Comparison of ENCODE assay signal across 8 cellular contexts in genomic region chr7:44073664-44074348, GRCh38. TPM values are rescaled to one million over a fixed set of nuclear protein-coding genes. Genes with fewer than 3 reads are reported as not detected.
A peak's percentile ranks its signal among the peaks of the same experiment; 100 is the strongest.
DNase-seq lines count a peak whose midpoint lies in the region; ATAC-seq and TF ChIP-seq lines count a peak whose summit lies in the region.

No MANE protein-coding gene starts in this region.

- no peaks in the 10 kb centered on the region for H3K9me3 Mint-ChIP-seq in nephron progenitor cell

- peaks cover 39% of the 10 kb centered on the region for H3K36me3 Mint-ChIP-seq in nephron progenitor cell (ENCODE audit: low read depth)

- H3K4me3 Mint-ChIP-seq in nephron progenitor cell, result no peak overlapping the region

- peak; percentile 32 for DNase-seq in activated CD8-positive, alpha-beta memory T cell treated with anti-CD3 and anti-CD28 coated beads, Interleukin-2, amount 50 U/mL, for 1 hour (ENCODE audit: extremely low read depth)
- DNase-seq in globus pallidus (ENCODE audit: low spot score) (peak; percentile 77), putamen (ENCODE audit: low spot score) (peak; percentile 74), nephron progenitor cell (no peak), SK-N-DZ (ENCODE audit: low spot score) (no peak)

- ATAC-seq in GM18858 (IDR thresholded peaks at IDR 0.05; ENCODE audit: unreplicated experiment), result peak; percentile 71
- ATAC-seq in HG03354 (IDR thresholded peaks at IDR 0.05; ENCODE audit: poor library complexity, severe bottlenecking, unreplicated experiment), result peak; percentile 89
- no peak for ATAC-seq in GM21786 (IDR thresholded peaks at IDR 0.05; ENCODE audit: unreplicated experiment)

- no peak for TF ChIP-seq CTCF in nephron progenitor cell (IDR thresholded peaks at IDR 0.05)

- no peak overlapping the region for H3K27ac Mint-ChIP-seq in nephron progenitor cell

- peaks cover 25% of the 10 kb centered on the region for H3K4me1 Mint-ChIP-seq in nephron progenitor cell

- H3K27me3 Mint-ChIP-seq in nephron progenitor cell (ENCODE audit: low read depth, poor library complexity), result peaks cover 3% of the 10 kb centered on the region

RNA-seq across cellular contexts. Expression of gene PGAM2, which starts 8.4 kb away (rescaled TPM):
- 15.5 and 22.9 TPM in 2 replicates for polyA plus RNA-seq in SK-N-DZ (2014; cell fraction: cytosol; rRNA removed)
- polyA plus RNA-seq in SK-N-DZ (2014; cell fraction: nucleus; rRNA removed), result 6.3 and 12.6 TPM in 2 replicates

RNA-seq across cellular contexts. Expression of gene POLM, which starts 8.5 kb away (rescaled TPM):
- polyA plus RNA-seq in SK-N-DZ (2014; cell fraction: cytosol; rRNA removed), result 12.0 and 14.9 TPM in 2 replicates
- polyA plus RNA-seq in SK-N-DZ (2014; cell fraction: nucleus; rRNA removed), result 42.3 and 58.7 TPM in 2 replicates

RNA-seq across cellular contexts. Expression of gene DBNL, which starts 29.3 kb away (rescaled TPM):
- polyA plus RNA-seq in SK-N-DZ (2014; cell fraction: cytosol; rRNA removed), result 81.4 and 90.8 TPM in 2 replicates
- 75.7 and 85.6 TPM in 2 replicates for polyA plus RNA-seq in SK-N-DZ (2014; cell fraction: nucleus; rRNA removed)

RNA-seq across cellular contexts. Expression of gene AEBP1, which starts 30.3 kb away (rescaled TPM):
- polyA plus RNA-seq in SK-N-DZ (2014; cell fraction: cytosol; rRNA removed), result 7.9 and 10.0 TPM in 2 replicates
- polyA plus RNA-seq in SK-N-DZ (2014; cell fraction: nucleus; rRNA removed), result 55.9 and 111 TPM in 2 replicates

RNA-seq across cellular contexts. Expression of gene POLD2, which starts 49.5 kb away (rescaled TPM):
- 133 and 138 TPM in 2 replicates for polyA plus RNA-seq in SK-N-DZ (2014; cell fraction: cytosol; rRNA removed)
- 191 and 245 TPM in 2 replicates for polyA plus RNA-seq in SK-N-DZ (2014; cell fraction: nucleus; rRNA removed)

Comparison
In these comparisons a context has a peak if more than half of its experiments do, and no peak if none do; other contexts are left out.
1. DNase-seq: peak in activated CD8-positive, alpha-beta memory T cell treated with anti-CD3 and anti-CD28 coated beads, Interleukin-2, amount 50 U/mL, for 1 hour (single experiment), globus pallidus (single experiment) and putamen (single experiment); none in nephron progenitor cell (single experiment) and SK-N-DZ (single experiment).